1 cellular context compared by ENCODE assay signal in the genomic region with DNA sequence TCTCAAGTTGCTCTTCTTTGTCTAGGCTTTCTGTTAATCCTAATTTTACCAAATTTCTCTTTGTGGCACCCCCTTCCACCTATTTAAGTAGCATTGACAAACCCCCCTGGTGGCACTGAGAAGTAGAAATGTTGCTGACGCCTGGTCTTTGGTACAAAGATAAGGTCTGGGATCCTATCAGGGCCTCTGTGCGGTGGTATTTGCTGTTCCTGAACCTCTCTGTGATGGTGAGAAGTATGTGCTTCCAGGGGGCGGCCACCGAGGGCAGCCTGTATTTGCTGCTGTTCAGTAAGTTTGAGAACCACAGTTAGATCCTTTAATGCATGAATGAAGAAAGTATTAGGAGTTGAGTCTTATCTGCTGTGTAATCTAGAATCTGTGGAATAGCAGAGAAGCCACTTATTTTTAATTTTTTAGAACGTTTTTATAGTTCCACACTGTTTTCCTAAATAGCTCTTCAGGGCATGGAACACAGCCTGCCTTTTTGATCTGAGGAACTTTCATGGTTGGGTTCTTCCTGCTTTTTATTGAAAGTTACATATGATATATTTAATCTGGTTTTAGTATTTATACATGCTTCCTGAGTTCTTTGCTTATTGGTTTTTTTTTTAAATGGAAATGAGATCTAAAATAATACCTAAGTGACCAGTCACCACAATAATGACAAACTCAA.
A peak's percentile ranks its signal among the peaks of the same experiment; 100 is the strongest.
TF ChIP-seq lines count a peak whose summit lies in the region.

No MANE protein-coding gene starts in this region.

TF ChIP-seq in SK-N-SH, 30 proteins besides CTCF, POLR2A, EP300 and RAD21 (continued from another document):
- TF ChIP-seq MXI1 (IDR thresholded peaks at IDR 0.05; ENCODE audit: low read depth, low read length) (0 out of 2 replicates have a peak, but pooled peaks have one; percentile 14), CHD2 (IDR thresholded peaks at IDR 0.05; ENCODE audit: low read length, partially characterized antibody) (no peak), JUND (IDR thresholded peaks at IDR 0.05) (no peak)
TF ChIP-seq in SK-N-SH: peak in this region for 2.
